In the genomic region with DNA sequence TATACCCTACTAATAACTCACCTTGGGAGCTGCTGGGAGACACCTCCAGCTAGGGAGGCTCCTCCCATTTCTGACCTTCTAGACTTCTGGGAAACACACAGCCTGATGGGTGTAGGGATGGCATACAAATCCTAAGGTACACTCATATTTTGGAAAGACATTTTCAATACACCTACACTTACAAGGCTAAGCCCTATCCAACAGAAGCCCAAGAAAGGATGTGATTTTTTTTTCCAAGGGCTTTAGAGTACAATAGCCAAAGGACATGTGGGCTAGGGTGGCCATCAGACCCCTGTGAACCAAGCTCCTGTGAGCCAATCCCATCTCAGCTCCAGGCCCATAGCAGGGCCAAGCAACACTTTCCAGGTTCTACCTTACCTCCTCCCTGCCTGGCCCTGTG, we compare ENCODE assay signal across 17 cellular contexts.
"Had no signal": no experiment of that assay in that cellular context is flagged by ENCODE, and none has a peak within 500 bp of the region (broad histone marks: within the 10 kb centered on the region; RNA-seq: fewer than 3 reads in every experiment).

No MANE protein-coding gene starts in this region.

- H3K27ac Mint-ChIP-seq: activated B cell treated with CpG ODN at 0.5 μM for 24 hours; activated T-cell treated with anti-CD3 and anti-CD28 coated beads, Interleukin-2, amount 50 U/mL, for 72 hours; mesothelial cell of epicardium; neural progenitor cell; progenitor cell of endocrine pancreas had no signal

- H3K27me3 Mint-ChIP-seq: activated B cell treated with CpG ODN at 0.5 μM for 24 hours; activated CD4-positive, alpha-beta memory T cell treated with anti-CD3 and anti-CD28 coated beads, Interleukin-2, amount 10 ng/mL, durations not matched to agents 7 days and 5 days; central memory CD8-positive, alpha-beta T cell; progenitor cell of endocrine pancreas had no signal

- H3K9me3 Mint-ChIP-seq: activated B cell treated with CpG ODN at 0.5 μM for 24 hours; activated CD4-positive, alpha-beta memory T cell treated with anti-CD3 and anti-CD28 coated beads, Interleukin-2, amount 10 ng/mL, durations not matched to agents 7 days and 5 days; activated T-cell treated with anti-CD3 and anti-CD28 coated beads, Interleukin-2, amount 50 U/mL, for 72 hours; central memory CD8-positive, alpha-beta T cell; mesothelial cell of epicardium; neural progenitor cell had no signal

- H3K9me3 ChIP-seq: thyroid gland had no signal

- DNase-seq: activated B cell treated with CpG ODN at 0.5 μM for 24 hours; activated CD4-positive, alpha-beta T cell treated with anti-CD3 and anti-CD28 coated beads for 4 hours; activated effector memory CD4-positive, alpha-beta T cell treated with anti-CD3 and anti-CD28 coated beads, Interleukin-2, amount 50 U/mL, for 16 hours; activated naive CD4-positive, alpha-beta T cell treated with anti-CD3 and anti-CD28 coated beads, Interleukin-2, amount 50 U/mL, for 16 hours; activated T-cell treated with anti-CD3 and anti-CD28 coated beads, Interleukin-2, amount 50 U/mL, for 72 hours; aorta; stimulated activated CD4-positive, alpha-beta T cell treated with anti-CD3 and anti-CD28 coated beads, Interleukin-12 subunit alpha, Interleukin-12 subunit beta, amount 100 ng/mL, for 4 hours; stimulated activated CD4-positive, alpha-beta T cell treated with anti-CD3 and anti-CD28 coated beads, Interleukin-1b, Interleukin-23, amount 100 ng/mL, for 48 hours; stimulated activated CD8-positive, alpha-beta memory T cell treated with anti-CD3 and anti-CD28 coated beads, Interleukin-4, amount 100 ng/mL, for 48 hours; stimulated activated naive CD4-positive, alpha-beta T cell treated with Interleukin-2 at 50 U/mL for 16 hours had no signal

- ATAC-seq: activated T-cell treated with anti-CD3 and anti-CD28 coated beads, Interleukin-2, amount 50 U/mL, for 72 hours had no signal

- H3K4me3 Mint-ChIP-seq: activated B cell treated with CpG ODN at 0.5 μM for 24 hours; activated CD4-positive, alpha-beta memory T cell treated with anti-CD3 and anti-CD28 coated beads, Interleukin-2, amount 10 ng/mL, durations not matched to agents 7 days and 5 days; activated T-cell treated with anti-CD3 and anti-CD28 coated beads, Interleukin-2, amount 50 U/mL, for 72 hours; central memory CD8-positive, alpha-beta T cell; mesothelial cell of epicardium; neural progenitor cell had no signal

- H3K27ac ChIP-seq: coronary artery, neural progenitor cell, thyroid gland had no signal
